In genomic region chr12:119781804-119782203, GRCh38 we compare ENCODE assay signal across 33 cellular contexts.
DNase-seq lines count a peak whose midpoint lies in the region; ATAC-seq, FAIRE-seq and TF ChIP-seq lines count a peak whose summit lies in the region.
"Had no signal": no experiment of that assay in that cellular context is flagged by ENCODE, and none has a peak within 500 bp of the region (broad histone marks: within the 10 kb centered on the region; RNA-seq: fewer than 3 reads in every experiment).

No MANE protein-coding gene starts in this region.

- BruUV-seq in GM12878 (replicated peaks; lab: Mats Ljungman, UMichigan): no TSS peak

- DNase-seq in GM12891 (ENCODE audit: insufficient read length, low spot score) (no peak), GM12878 (ENCODE audit: low read depth, low spot score) (no peak), left cardiac atrium (no peak), T-helper 1 cell (no peak), omental fat pad (ENCODE audit: low spot score) (no peak)
- DNase-seq: activated CD4-positive, alpha-beta memory T cell treated with anti-CD3 and anti-CD28 coated beads for 36 hours; activated CD4-positive, CD25-positive, alpha-beta regulatory T cell treated with anti-CD3 and anti-CD28 coated beads, Interleukin-2, amount 50 U/mL, for 72 hours; activated naive CD4-positive, alpha-beta T cell treated with anti-CD3 and anti-CD28 coated beads, Interleukin-2, amount 50 U/mL, for 16 hours; AML-193; amniotic stem cell; CD4-positive, alpha-beta T cell; cerebellar nuclear complex; dermis blood vessel endothelial cell; DMS79 treated with DMSO at 0.1 percent for 48 hours; GF-D8; left ventricle myocardium inferior; NCI-H1105; NCI-H187; NCI-H2171; posterior cingulate gyrus; right cardiac atrium had no signal

- TF ChIP-seq CTCF in GM12878 (IDR thresholded peaks at IDR 0.05 in 2 of 3, conservative IDR thresholded peaks at IDR 0.05 in 1 of 3; ENCODE audit: control insufficient read depth in 2 of 3, extremely low read depth in 1 of 3, insufficient read depth in 1 of 3, low read depth in 3 of 3, low read length in 3 of 3) (no peak), omental fat pad (IDR thresholded peaks at IDR 0.05) (no peak)

- TF ChIP-seq POLR2A in GM12891 (IDR thresholded peaks at IDR 0.05; ENCODE audit: low read depth, low read length) (no peak), GM12878 (IDR thresholded peaks at IDR 0.05; ENCODE audit: low read depth, low read length) (no peak)

- peaks cover 6% of the 10 kb centered on the region for H3K4me1 ChIP-seq in GM12878 (ENCODE audit: control insufficient read depth, insufficient read depth, low read length)
- H3K4me1 ChIP-seq: A549, left ventricle myocardium inferior, neural progenitor cell had no signal

- TF ChIP-seq RAD21 in GM12878 (IDR thresholded peaks at IDR 0.05; ENCODE audit: insufficient read depth, low read depth, low read length): no peak

- POLR2A ChIA-PET in GM12878 (lab: Charles Lee): interaction anchor here (0.7 to 1.3 kb wide), 3 partner anchors 30 to 113 kb away, joined by 3 to 4 read pairs (median 3); no protein-coding TSS in a partner anchor

- H3K27ac ChIP-seq in GM12878 (ENCODE audit: control insufficient read depth, insufficient read depth): no peak overlapping the region
- H3K27ac ChIP-seq: A549, left ventricle myocardium inferior, neural progenitor cell, thoracic aorta had no signal

- H3K27me3 ChIP-seq in GM12878 (replicated peaks in 1 of 2; ENCODE audit: control insufficient read depth in 2 of 2, insufficient read depth in 2 of 2, low read length in 1 of 2): no peaks in the 10 kb centered on the region
- H3K27me3 ChIP-seq: neural progenitor cell had no signal

- FAIRE-seq in GM12891 (lab: Jason Lieb, UNC) (no peak), GM12878 (lab: Jason Lieb, UNC) (no peak)
- FAIRE-seq: A549, H54, islet of Langerhans, urothelium cell line had no signal

- intact Hi-C loops in GM12878 (cut with micrococcal nuclease; ENCODE audit: unreplicated experiment): no loop called here
- intact Hi-C loops in left cardiac atrium (cut with DNase I): loop anchor here in 1 of 2 donors (10.0 kb wide), 2 partner anchors 87 to 117 kb away; partner anchors contain the start of gene PRKAB1

- TF ChIP-seq EP300 in GM12878 (IDR thresholded peaks at IDR 0.05; ENCODE audit: borderline replicate concordance in 1 of 2, control insufficient read depth in 1 of 2, low read depth in 2 of 2, low read length in 2 of 2): no peak

- in situ Hi-C loops in GM12878 (cut with MboI): no loop called here

- no peaks in the 10 kb centered on the region for H3K9me3 ChIP-seq in GM12878 (replicated peaks; ENCODE audit: control insufficient read depth, insufficient read depth, low read length)
- H3K9me3 ChIP-seq: A549, thoracic aorta had no signal

- H3K4me3 ChIP-seq in GM12878: no peak overlapping the region
- H3K4me3 ChIP-seq: A549, left ventricle myocardium inferior, neural progenitor cell, smooth muscle cell, thoracic aorta had no signal

- peaks cover 9 to 16% of the 10 kb centered on the region in 2 experiments for H3K36me3 ChIP-seq in GM12878 (ENCODE audit: control insufficient read depth in 2 of 2, insufficient read depth in 2 of 2, low read length in 1 of 2)
- H3K36me3 ChIP-seq: left ventricle myocardium inferior, neural progenitor cell, thoracic aorta had no signal

- H4K20me1 ChIP-seq in GM12878 (ENCODE audit: control insufficient read depth, insufficient read depth): no peaks in the 10 kb centered on the region

- WGBS in GM12878 (ENCODE audit: insufficient coverage, insufficient replicate concordance, low lambda C conversion rate, missing lambda C conversion rate): 33% methylated on average over 2 of the region's 2 CpGs

- CTCF ChIA-PET in GM12878 (lab: Yijun Ruan, JAX): interaction anchor here (0.9 to 3.4 kb wide), 12 partner anchors 14 to 128 kb away, joined by 3 to 22 read pairs (median 5); no protein-coding TSS in a partner anchor

- H3K79me2 ChIP-seq in GM12878 (ENCODE audit: control insufficient read depth, insufficient read depth, low read length): no peaks in the 10 kb centered on the region

- RAD21 ChIA-PET in GM12878 (lab: Charles Lee; ENCODE audit: unreplicated experiment): interaction anchor here (1.5 kb wide), 1 partner anchor 114 kb away, joined by 4 read pairs; the partner anchor contains the start of gene PRKAB1

- H2AFZ ChIP-seq in GM12878 (ENCODE audit: control insufficient read depth, low read depth, low read length): no peak overlapping the region
- H2AFZ ChIP-seq: neural progenitor cell had no signal

- H3K4me2 ChIP-seq in GM12878 (ENCODE audit: control insufficient read depth, insufficient read depth): no peak overlapping the region
- H3K4me2 ChIP-seq: A549, neural progenitor cell, smooth muscle cell had no signal

- peak; percentile 59 for ATAC-seq in GM21717 (IDR thresholded peaks at IDR 0.05; ENCODE audit: unreplicated experiment)
- ATAC-seq in HG03521 (IDR thresholded peaks at IDR 0.05; ENCODE audit: unreplicated experiment): peak; percentile 64
- 0 out of 3 replicates have a peak, but pooled peaks have one; percentile 31 for ATAC-seq in GM12878
- ATAC-seq in left cardiac atrium: no peak
- no peak for ATAC-seq in HG02642 (IDR thresholded peaks at IDR 0.05; ENCODE audit: poor library complexity, unreplicated experiment)
- ATAC-seq in omental fat pad (ENCODE audit: low FRiP score): no peak
- ATAC-seq: esophagus mucosa, right cardiac atrium, SK-N-SH treated with all-trans-retinoic acid at 6 μM for 48 hours had no signal

- SMC1A ChIA-PET in GM12878 (lab: Charles Lee; ENCODE audit: uncharacterized antibody, unreplicated experiment): interaction anchor here (0.8 to 2.9 kb wide), 7 partner anchors 11 to 341 kb away, joined by 3 to 9 read pairs (median 3); no protein-coding TSS in a partner anchor

- H3K9ac ChIP-seq in GM12878 (ENCODE audit: control insufficient read depth, insufficient read depth, low read length): no peak overlapping the region
- H3K9ac ChIP-seq: neural progenitor cell had no signal

TF ChIP-seq in GM12891, 5 proteins besides CTCF, POLR2A, EP300 and RAD21:
- TF ChIP-seq PAX5 (IDR thresholded peaks at IDR 0.05; ENCODE audit: insufficient read depth, low read length, severe bottlenecking): no peak
- TF ChIP-seq POU2F2 (IDR thresholded peaks at IDR 0.05; ENCODE audit: low read depth, low read length): peak; percentile 88; the same call in 1 of the 2 replicates

TF ChIP-seq in GM12878, 131 proteins besides CTCF, POLR2A, EP300 and RAD21:
- no peak for TF ChIP-seq USF1 (IDR thresholded peaks at IDR 0.05; ENCODE audit: borderline replicate concordance, extremely low read length, insufficient read depth, low read depth, low read length)
- peak; percentile 69; the same call in 1 of the 3 replicates for TF ChIP-seq POU2F2 (IDR thresholded peaks at IDR 0.05; ENCODE audit: borderline replicate concordance, low read depth, low read length)
TF ChIP-seq in GM12878: peak in this region for 1.

Comparison
In these comparisons a context has a peak if more than half of its experiments do, and no peak if none do; other contexts are left out.
1. ATAC-seq: peak in GM21717 (single experiment), HG03521 (single experiment) and GM12878 (single experiment); none in left cardiac atrium (0 of 2), HG02642 (single experiment) and omental fat pad (single experiment).